In genomic region chr1:99808391-99809115, GRCh38 we compare ENCODE assay signal across 8 cellular contexts. TPM values are rescaled to one million over a fixed set of nuclear protein-coding genes. Genes with fewer than 3 reads are reported as not detected.
DNase-seq lines count a peak whose midpoint lies in the region; ATAC-seq, FAIRE-seq and TF ChIP-seq lines count a peak whose summit lies in the region.

No MANE protein-coding gene starts in this region.

- H3K4me3 ChIP-seq in AG04449 (ENCODE audit: low read depth, low read length) (peak overlapping the region; percentile 6; the same call in 1 of the 2 replicates), GM12864 (ENCODE audit: low read depth, low read length) (no peak overlapping the region; the same call in 1 of the 2 replicates), Peyer's patch (peak overlapping the region in 1 of 4 donors; percentile 19), bronchial epithelial cell (ENCODE audit: low read depth, low read length) (no peak overlapping the region)

- TF ChIP-seq CTCF in AG04449 (IDR thresholded peaks at IDR 0.05; ENCODE audit: insufficient read depth, low read length, missing control alignments) = peak; percentile 23
- peak; percentile 38 for TF ChIP-seq CTCF in GM12864 (IDR thresholded peaks at IDR 0.05; ENCODE audit: low read depth, low read length, missing control alignments)
- peak; percentile 32 to 85 (median 74) for TF ChIP-seq CTCF in Peyer's patch (IDR thresholded peaks at IDR 0.05)
- peak; percentile 43 for TF ChIP-seq CTCF in bronchial epithelial cell (IDR thresholded peaks at IDR 0.05; ENCODE audit: insufficient read depth, low read length, severe bottlenecking)

- ATAC-seq in HG02571 (IDR thresholded peaks at IDR 0.05; ENCODE audit: unreplicated experiment) = peak; percentile 88

- FAIRE-seq in bronchial epithelial cell (lab: Jason Lieb, UNC) = peak; percentile 95

- no peaks in the 10 kb centered on the region for H3K9me3 ChIP-seq in Peyer's patch

- H3K27ac ChIP-seq in Peyer's patch = peak overlapping the region in 1 of 4 donors; percentile 43

- no peak for TF ChIP-seq POLR2A in Peyer's patch (IDR thresholded peaks at IDR 0.05)

- no peaks in the 10 kb centered on the region for H3K4me1 ChIP-seq in Peyer's patch

- H3K36me3 ChIP-seq in Peyer's patch (no peaks in the 10 kb centered on the region), bronchial epithelial cell (ENCODE audit: control insufficient read depth, insufficient read depth, low read length) (no peaks in the 10 kb centered on the region)

- POLR2A ChIA-PET in AG04449 (lab: Yijun Ruan, JAX) = no interaction called here

- H3K27me3 ChIP-seq in Peyer's patch = no peaks in the 10 kb centered on the region
- no peaks in the 10 kb centered on the region for H3K27me3 ChIP-seq in bronchial epithelial cell (ENCODE audit: control insufficient read depth, insufficient read depth, low read length)

- CTCF ChIA-PET in AG04449 (lab: Yijun Ruan, JAX) = interaction anchor here (0.6 to 8.8 kb wide), 12 partner anchors 12 to 1065 kb away, joined by 3 to 101 read pairs (median 6); no protein-coding TSS in a partner anchor

- peak; percentile 86 for DNase-seq in AG04449 (ENCODE audit: low read depth, low spot score)
- DNase-seq in GM12864 (ENCODE audit: low read depth) = peak; percentile 57
- DNase-seq in M059J (ENCODE audit: low read depth) = peak; percentile 90
- DNase-seq in Peyer's patch = no peak
- DNase-seq in bronchial epithelial cell (ENCODE audit: low read depth) = peak; percentile 92
- DNase-seq in islet precursor cell = peak; percentile 71
- peak in 2 of 3 donors; percentile 1 to 2 for DNase-seq in stimulated activated CD4-positive, alpha-beta T cell treated with anti-CD3 and anti-CD28 coated beads, TNF-alpha, amount 100 ng/mL, for 1 hour (ENCODE audit: low read depth in 3 of 3, low spot score in 1 of 3)

RNA-seq across cellular contexts. Expression of gene AGL, which starts 41.6 kb away (rescaled TPM):
- 6.4 and 8.4 TPM in 2 replicates for total RNA-seq in M059J (2014; rRNA removed; shearing (Covaris generic))
- total RNA-seq in Peyer's patch (10 to 100 TPM in 3 of 4 donors, 1 to 10 TPM in 1; 9.1 to 18.5 (median 12.8) TPM), bronchial epithelial cell (5.8 and 6.8 TPM in 2 replicates)

RNA-seq across cellular contexts. Expression of gene FRRS1, which starts 42.1 kb away (rescaled TPM):
- 12.8 and 14.7 TPM in 2 replicates for total RNA-seq in M059J (2014; rRNA removed; shearing (Covaris generic))
- 10 to 100 TPM in 2 of 4 donors, 1 to 10 TPM in 2; 6.9 to 17.0 (median 11.9) TPM for total RNA-seq in Peyer's patch
- total RNA-seq in bronchial epithelial cell = 23.4 and 28.3 TPM in 2 replicates

Comparison
In these comparisons a context has a peak if more than half of its experiments do, and no peak if none do; other contexts are left out.
1. DNase-seq: peak in AG04449 (single experiment), GM12864 (single experiment), M059J (single experiment), bronchial epithelial cell (single experiment), islet precursor cell (single experiment) and stimulated activated CD4-positive, alpha-beta T cell treated with anti-CD3 and anti-CD28 coated beads, TNF-alpha, amount 100 ng/mL, for 1 hour (2 of 3); none in Peyer's patch (0 of 3).
2. CTCF ChIP-seq: peak in every context shown above with its lines; median percentile 74 in Peyer's patch; 43 in bronchial epithelial cell; 38 in GM12864; 23 in AG04449.